9 cellular contexts compared by ENCODE assay signal in genomic region chr1:39270368-39270767, GRCh38.
DNase-seq lines count a peak whose midpoint lies in the region; TF ChIP-seq lines count a peak whose summit lies in the region.
"Had no signal": no experiment of that assay in that cellular context is flagged by ENCODE, and none has a peak within 500 bp of the region (broad histone marks: within the 10 kb centered on the region; RNA-seq: fewer than 3 reads in every experiment).

No MANE protein-coding gene starts in this region.

- H3K4me1 Mint-ChIP-seq in Caco-2 (ENCODE audit: low read depth, unreplicated experiment), result peaks cover 49% of the 10 kb centered on the region

- H3K9me3 Mint-ChIP-seq in Caco-2 (ENCODE audit: unreplicated experiment), result no peaks in the 10 kb centered on the region

- H3K4me2 ChIP-seq in OCI-LY3 (ENCODE audit: low read length), result peak overlapping the region; percentile 71

- no peaks in the 10 kb centered on the region for H4K20me1 ChIP-seq in OCI-LY3 (ENCODE audit: insufficient read depth, low read length)

- CTCF ChIA-PET in Caco-2 (lab: Charles Lee), result no interaction called here

- H3K9me3 ChIP-seq in Caco-2 (no peaks in the 10 kb centered on the region), OCI-LY3 (ENCODE audit: insufficient read depth, low read length) (no peaks in the 10 kb centered on the region), endocrine pancreas (ENCODE audit: control insufficient read depth, low read length) (no peaks in the 10 kb centered on the region)

- H3K36me3 ChIP-seq in Caco-2 (ENCODE audit: control insufficient read depth, insufficient read depth, low read length) (no peaks in the 10 kb centered on the region), OCI-LY3 (replicated peaks; ENCODE audit: low read depth, low read length) (no peaks in the 10 kb centered on the region), endocrine pancreas (ENCODE audit: control insufficient read depth, insufficient read depth, low read length) (no peaks in the 10 kb centered on the region), rectal smooth muscle tissue (ENCODE audit: control insufficient read depth, insufficient read depth, low read length) (no peaks in the 10 kb centered on the region)

- no peak overlapping the region for H2AFZ ChIP-seq in OCI-LY3 (ENCODE audit: low read depth, low read length)

- H3K4me1 ChIP-seq in Caco-2 (peaks cover 72% of the 10 kb centered on the region), OCI-LY3 (ENCODE audit: low read length) (peaks cover 60% of the 10 kb centered on the region), endocrine pancreas (ENCODE audit: control insufficient read depth, insufficient read depth, low read length) (peaks cover 15% of the 10 kb centered on the region), rectal smooth muscle tissue (ENCODE audit: control insufficient read depth, insufficient read depth, low read length) (peaks cover 42% of the 10 kb centered on the region)

- peak overlapping the region; percentile 69 for H3K4me3 Mint-ChIP-seq in Caco-2 (ENCODE audit: unreplicated experiment)

- no peak overlapping the region for H3K4me3 ChIP-seq in Caco-2 (ENCODE audit: low read depth, low read length)
- peak overlapping the region; percentile 69 for H3K4me3 ChIP-seq in OCI-LY3 (ENCODE audit: low read length)
- H3K4me3 ChIP-seq in endocrine pancreas (ENCODE audit: control insufficient read depth, insufficient read depth, low read length), result peak overlapping the region; percentile 66
- H3K4me3 ChIP-seq in rectal smooth muscle tissue (ENCODE audit: low read length), result peak overlapping the region; percentile 51

- H3K9ac ChIP-seq in OCI-LY3 (ENCODE audit: low read length), result peak overlapping the region; percentile 34; the same call in 1 of the 2 replicates
- H3K9ac ChIP-seq in endocrine pancreas (ENCODE audit: control insufficient read depth, insufficient read depth, low read length), result no peak overlapping the region
- H3K9ac ChIP-seq in rectal smooth muscle tissue (ENCODE audit: low read length), result no peak overlapping the region

- BruUV-seq in Caco-2 (replicated peaks; lab: Mats Ljungman, UMichigan), result TSS peak; percentile 44

- peak overlapping the region; percentile 75 for H3K27ac Mint-ChIP-seq in Caco-2 (ENCODE audit: unreplicated experiment)

- H3K27me3 ChIP-seq in Caco-2 (replicated peaks; ENCODE audit: control insufficient read depth, insufficient read depth, low read length) (no peaks in the 10 kb centered on the region), OCI-LY3 (ENCODE audit: low read depth, low read length) (no peaks in the 10 kb centered on the region), endocrine pancreas (ENCODE audit: control insufficient read depth, insufficient read depth, low read length) (no peaks in the 10 kb centered on the region), rectal smooth muscle tissue (ENCODE audit: control insufficient read depth, insufficient read depth, low read length) (no peaks in the 10 kb centered on the region)

- H3K27me3 Mint-ChIP-seq in Caco-2 (ENCODE audit: insufficient read depth, unreplicated experiment), result no peaks in the 10 kb centered on the region

- intact Hi-C loops in Caco-2 (cut with micrococcal nuclease; ENCODE audit: unreplicated experiment), result no loop called here

- peaks cover 18% of the 10 kb centered on the region for H3K36me3 Mint-ChIP-seq in Caco-2 (ENCODE audit: insufficient read depth, unreplicated experiment)

- H3K27ac ChIP-seq in OCI-LY3 (ENCODE audit: low read length), result peak overlapping the region; percentile 68
- H3K27ac ChIP-seq in rectal smooth muscle tissue (ENCODE audit: low read depth, low read length), result peak overlapping the region; percentile 82

- DNase-seq in Caco-2, result no peak
- DNase-seq in pons (ENCODE audit: low spot score), result no peak
- DNase-seq in NCI-H2227 (lab: John Stamatoyannopoulos, UW; ENCODE audit: unreplicated experiment), result no peak
- no peak for DNase-seq in nucleus accumbens (lab: John Stamatoyannopoulos, UW)
- DNase-seq in NCI-H1105 treated with DMSO at 0.1 percent for 48 hours (lab: John Stamatoyannopoulos, UW), result no peak
- DNase-seq: cerebellar nuclear complex had no signal

- H3K79me2 ChIP-seq in OCI-LY3 (ENCODE audit: low read length), result peaks cover 53% of the 10 kb centered on the region

- TF ChIP-seq CTCF in Caco-2 (IDR thresholded peaks at IDR 0.05; ENCODE audit: insufficient read depth in 1 of 2, low read depth in 1 of 2, low read length in 1 of 2, severe bottlenecking in 1 of 2, unreplicated experiment in 1 of 2) (no peak), OCI-LY3 (IDR thresholded peaks at IDR 0.05; ENCODE audit: low read depth, low read length) (no peak)

- POLR2A ChIA-PET in Caco-2 (lab: Charles Lee), result no interaction called here
